In genomic region chr22:37027556-37027955, GRCh38 we compare ENCODE assay signal across 24 cellular contexts.
"Had no signal": no experiment of that assay in that cellular context is flagged by ENCODE, and none has a peak within 500 bp of the region (broad histone marks: within the 10 kb centered on the region; RNA-seq: fewer than 3 reads in every experiment).

No MANE protein-coding gene starts in this region.

- H3K4me2 ChIP-seq: hepatocyte had no signal

- H3K9me3 Mint-ChIP-seq: dendritic cell treated with granulocyte-macrophage colony-stimulating factor and Interleukin-4, amounts not matched to agents 40 ng/mL and 50 ng/mL, for 4 days; effector memory CD8-positive, alpha-beta T cell; endodermal cell; immature natural killer cell; mesothelial cell of epicardium had no signal

- H2AFZ ChIP-seq: hepatocyte had no signal

- H3K9me3 ChIP-seq: colonic mucosa, esophagus muscularis mucosa, gastroesophageal sphincter, heart left ventricle, left lung, lower lobe of right lung, mucosa of descending colon had no signal

- H3K27ac Mint-ChIP-seq: dendritic cell treated with granulocyte-macrophage colony-stimulating factor and Interleukin-4, amounts not matched to agents 40 ng/mL and 50 ng/mL, for 4 days; effector memory CD8-positive, alpha-beta T cell; endodermal cell; mesothelial cell of epicardium had no signal

- H3K27ac ChIP-seq: colonic mucosa, epithelial cell of prostate, esophagus muscularis mucosa, foreskin keratinocyte, gastroesophageal sphincter, hepatocyte, left lung, lower lobe of right lung had no signal

- H3K4me3 ChIP-seq: colonic mucosa, esophagus muscularis mucosa, gastroesophageal sphincter, heart left ventricle, hepatocyte, left lung, lower lobe of right lung, mucosa of descending colon had no signal

- H3K4me1 Mint-ChIP-seq: immature natural killer cell had no signal

- DNase-seq: colonic mucosa; cortex of kidney; effector CD8-positive, alpha-beta T cell; effector memory CD8-positive, alpha-beta T cell; endodermal cell; foreskin keratinocyte; heart left ventricle; hypothalamus; immature natural killer cell; islet precursor cell; left cardiac atrium; left lung; left ventricle myocardium superior; lower lobe of right lung; mesenchymal stem cell had no signal

- H3K4me3 Mint-ChIP-seq: dendritic cell treated with granulocyte-macrophage colony-stimulating factor and Interleukin-4, amounts not matched to agents 40 ng/mL and 50 ng/mL, for 4 days; effector memory CD8-positive, alpha-beta T cell; endodermal cell; immature natural killer cell; mesothelial cell of epicardium had no signal

- H3K27me3 Mint-ChIP-seq: dendritic cell treated with granulocyte-macrophage colony-stimulating factor and Interleukin-4, amounts not matched to agents 40 ng/mL and 50 ng/mL, for 4 days; effector memory CD8-positive, alpha-beta T cell had no signal

- ATAC-seq: effector memory CD8-positive, alpha-beta T cell; foreskin keratinocyte; gastroesophageal sphincter; heart left ventricle; left cardiac atrium; left lung; left ventricle myocardium superior; lower lobe of right lung; mucosa of descending colon had no signal

- FAIRE-seq: endometrium, frontal cortex had no signal

- H3K27me3 ChIP-seq: colonic mucosa, esophagus muscularis mucosa, foreskin keratinocyte, gastroesophageal sphincter, heart left ventricle, hepatocyte, left lung had no signal
